Comparison of ENCODE assay signal across 22 cellular contexts in genomic region chr14:101889366-101889765, GRCh38.
A peak's percentile ranks its signal among the peaks of the same experiment; 100 is the strongest.
DNase-seq lines count a peak whose midpoint lies in the region; ATAC-seq and TF ChIP-seq lines count a peak whose summit lies in the region.
"Had no signal": no experiment of that assay in that cellular context is flagged by ENCODE, and none has a peak within 500 bp of the region (broad histone marks: within the 10 kb centered on the region; RNA-seq: fewer than 3 reads in every experiment).

No MANE protein-coding gene starts in this region.

- H3K4me3 ChIP-seq in BLaER1 (no peak overlapping the region), prostate gland (no peak overlapping the region)
- no peak overlapping the region for H3K4me3 ChIP-seq in CD4-positive, CD25-positive, alpha-beta regulatory T cell (ENCODE audit: low read depth, low read length)
- H3K4me3 ChIP-seq: breast epithelium, left lung, tibial nerve had no signal

- no peak for ATAC-seq in CD4-positive, CD25-positive, alpha-beta regulatory T cell (ENCODE audit: low read depth in 2 of 2)
- no peak for ATAC-seq in activated B cell treated with CpG ODN at 0.5 μM for 24 hours (ENCODE audit: low read depth)
- no peak for ATAC-seq in GM18519 (IDR thresholded peaks at IDR 0.05; ENCODE audit: low FRiP score, unreplicated experiment)
- ATAC-seq: Right ventricle myocardium inferior; stimulated activated naive CD8-positive, alpha-beta T cell treated with anti-CD3 and anti-CD28 coated beads, Interleukin-15, amount 100 ng/mL, for 72 hours had no signal

- no peaks in the 10 kb centered on the region for H3K27me3 Mint-ChIP-seq in CD4-positive, CD25-positive, alpha-beta regulatory T cell
- H3K27me3 Mint-ChIP-seq in activated B cell treated with CpG ODN at 0.5 μM for 24 hours (no peaks in the 10 kb centered on the region), mesothelial cell of epicardium (ENCODE audit: low read depth) (no peaks in the 10 kb centered on the region)
- H3K27me3 Mint-ChIP-seq: stimulated activated naive CD8-positive, alpha-beta T cell treated with anti-CD3 and anti-CD28 coated beads, Interleukin-15, amount 100 ng/mL, for 72 hours had no signal

- H3K9me3 Mint-ChIP-seq in CD4-positive, CD25-positive, alpha-beta regulatory T cell = no peaks in the 10 kb centered on the region
- no peaks in the 10 kb centered on the region for H3K9me3 Mint-ChIP-seq in activated B cell treated with CpG ODN at 0.5 μM for 24 hours
- no peaks in the 10 kb centered on the region for H3K9me3 Mint-ChIP-seq in mesothelial cell of epicardium
- H3K9me3 Mint-ChIP-seq: stimulated activated naive CD8-positive, alpha-beta T cell treated with anti-CD3 and anti-CD28 coated beads, Interleukin-15, amount 100 ng/mL, for 72 hours had no signal

- TF ChIP-seq CTCF in activated B cell treated with CpG ODN at 0.5 μM for 24 hours (IDR thresholded peaks at IDR 0.05) (no peak), mesothelial cell of epicardium (IDR thresholded peaks at IDR 0.05; ENCODE audit: unreplicated experiment) (no peak), prostate gland (IDR thresholded peaks at IDR 0.05) (no peak)

- H3K4me3 Mint-ChIP-seq in CD4-positive, CD25-positive, alpha-beta regulatory T cell = no peak overlapping the region
- no peak overlapping the region for H3K4me3 Mint-ChIP-seq in activated B cell treated with CpG ODN at 0.5 μM for 24 hours
- no peak overlapping the region for H3K4me3 Mint-ChIP-seq in mesothelial cell of epicardium
- H3K4me3 Mint-ChIP-seq: stimulated activated naive CD8-positive, alpha-beta T cell treated with anti-CD3 and anti-CD28 coated beads, Interleukin-15, amount 100 ng/mL, for 72 hours had no signal

- TF ChIP-seq POLR2A in prostate gland (IDR thresholded peaks at IDR 0.05) = no peak

- DNase-seq in CD4-positive, CD25-positive, alpha-beta regulatory T cell = no peak
- DNase-seq in activated B cell treated with CpG ODN at 0.5 μM for 24 hours (no peak), mesothelial cell of epicardium (ENCODE audit: low spot score in 2 of 2, unreplicated experiment in 2 of 2) (no peak), COR-L47 (lab: John Stamatoyannopoulos, UW) (no peak), prostate gland (ENCODE audit: low spot score) (no peak)
- DNase-seq: activated CD4-positive, alpha-beta T cell treated with anti-CD3 and anti-CD28 coated beads for 48 hours; activated T-cell treated with anti-CD3 and anti-CD28 coated beads for 4 hours; Calu3; cortex of kidney; left lung; midbrain; NCI-H1105 treated with DMSO at 0.1 percent for 48 hours; NCI-H774; OCI-M1; small intestine; stimulated activated CD4-positive, alpha-beta T cell treated with anti-CD3 and anti-CD28 coated beads, Interleukin-4, amount 100 ng/mL, for 1 hour; stimulated activated naive CD8-positive, alpha-beta T cell treated with anti-CD3 and anti-CD28 coated beads, Interleukin-15, amount 100 ng/mL, for 72 hours had no signal

- 93% methylated on average over 10 of the region's 10 CpGs for WGBS in prostate gland

- CTCF ChIA-PET in activated B cell treated with CpG ODN at 0.5 μM for 24 hours (lab: Charles Lee) = no interaction called here

- POLR2A ChIA-PET in activated B cell treated with CpG ODN at 0.5 μM for 24 hours (lab: Charles Lee) = no interaction called here

- no peaks in the 10 kb centered on the region for H3K27me3 ChIP-seq in BLaER1
- no peaks in the 10 kb centered on the region for H3K27me3 ChIP-seq in CD4-positive, CD25-positive, alpha-beta regulatory T cell (ENCODE audit: control insufficient read depth, insufficient read depth, low read length)
- no peaks in the 10 kb centered on the region for H3K27me3 ChIP-seq in prostate gland (replicated peaks; ENCODE audit: insufficient read depth)
- H3K27me3 ChIP-seq: breast epithelium, left lung, tibial nerve had no signal

- intact Hi-C loops in activated B cell treated with CpG ODN at 0.5 μM for 24 hours (cut with micrococcal nuclease) = no loop called here
- intact Hi-C loops in prostate gland (cut with DNase I) = no loop called here

- H3K4me1 Mint-ChIP-seq in CD4-positive, CD25-positive, alpha-beta regulatory T cell = no peaks in the 10 kb centered on the region
- H3K4me1 Mint-ChIP-seq in activated B cell treated with CpG ODN at 0.5 μM for 24 hours (no peaks in the 10 kb centered on the region), mesothelial cell of epicardium (no peaks in the 10 kb centered on the region)

- peak overlapping the region; percentile 51 to 89 (median 56) for H3K27ac Mint-ChIP-seq in CD4-positive, CD25-positive, alpha-beta regulatory T cell
- H3K27ac Mint-ChIP-seq in activated B cell treated with CpG ODN at 0.5 μM for 24 hours (peak overlapping the region; percentile 35), mesothelial cell of epicardium (peak overlapping the region; percentile 30)

- H3K4me2 ChIP-seq in BLaER1 = peak overlapping the region; percentile 48

- H3K36me3 Mint-ChIP-seq in CD4-positive, CD25-positive, alpha-beta regulatory T cell = peaks cover 34% of the 10 kb centered on the region
- H3K36me3 Mint-ChIP-seq in activated B cell treated with CpG ODN at 0.5 μM for 24 hours (ENCODE audit: low read depth) (peaks cover 81% of the 10 kb centered on the region), mesothelial cell of epicardium (peaks cover 44% of the 10 kb centered on the region)

- H3K36me3 ChIP-seq in BLaER1 (peaks cover 99% of the 10 kb centered on the region), prostate gland (peaks cover 0 to 4% of the 10 kb centered on the region in 2 donors)
- H3K36me3 ChIP-seq in CD4-positive, CD25-positive, alpha-beta regulatory T cell (ENCODE audit: control insufficient read depth, insufficient read depth, low read length) = peaks cover 88% of the 10 kb centered on the region
- H3K36me3 ChIP-seq: breast epithelium had no signal

- peak overlapping the region; percentile 80 for H3K27ac ChIP-seq in BLaER1
- no peak overlapping the region for H3K27ac ChIP-seq in CD4-positive, CD25-positive, alpha-beta regulatory T cell (ENCODE audit: insufficient read depth, low read length, poor library complexity, severe bottlenecking)
- no peak overlapping the region for H3K27ac ChIP-seq in prostate gland
- H3K27ac ChIP-seq: breast epithelium, left lung, tibial nerve had no signal

- H3K9me3 ChIP-seq in BLaER1 = peaks cover 15% of the 10 kb centered on the region
- H3K9me3 ChIP-seq in CD4-positive, CD25-positive, alpha-beta regulatory T cell (ENCODE audit: control insufficient read depth in 2 of 2, low read length in 2 of 2) = peaks cover 0 to 3% of the 10 kb centered on the region in 2 experiments
- H3K9me3 ChIP-seq in prostate gland = no peaks in the 10 kb centered on the region
- H3K9me3 ChIP-seq: breast epithelium, left lung had no signal

- H3K4me1 ChIP-seq in BLaER1 = peaks cover 45% of the 10 kb centered on the region
- no peaks in the 10 kb centered on the region for H3K4me1 ChIP-seq in CD4-positive, CD25-positive, alpha-beta regulatory T cell (ENCODE audit: control insufficient read depth, insufficient read depth, low read length, poor library complexity, severe bottlenecking)
- no peaks in the 10 kb centered on the region for H3K4me1 ChIP-seq in prostate gland (replicated peaks)
- H3K4me1 ChIP-seq: breast epithelium, left lung, tibial nerve had no signal

- H4K20me1 ChIP-seq in BLaER1 = no peaks in the 10 kb centered on the region

- 0 out of 2 replicates have a peak overlapping the region, but pooled peaks have one; percentile 9 for H3K9ac ChIP-seq in BLaER1
